ENCODE assay signal across 21 cellular contexts in genomic region chr22:50683994-50684371, GRCh38. TPM values are rescaled to one million over a fixed set of nuclear protein-coding genes. Genes with fewer than 3 reads are reported as not detected.
DNase-seq lines count a peak whose midpoint lies in the region; ATAC-seq and TF ChIP-seq lines count a peak whose summit lies in the region.
"Had no signal": no experiment of that assay in that cellular context is flagged by ENCODE, and none has a peak within 500 bp of the region (broad histone marks: within the 10 kb centered on the region; RNA-seq: fewer than 3 reads in every experiment).

No MANE protein-coding gene starts in this region.

- no peaks in the 10 kb centered on the region for H3K27me3 ChIP-seq in MG63
- no peaks in the 10 kb centered on the region for H3K27me3 ChIP-seq in foreskin keratinocyte
- H3K27me3 ChIP-seq in osteoblast (ENCODE audit: insufficient read depth, low read length), result peaks cover 3% of the 10 kb centered on the region
- no peaks in the 10 kb centered on the region for H3K27me3 ChIP-seq in CD8-positive, alpha-beta memory T cell (ENCODE audit: insufficient read depth, low read length, poor library complexity, severe bottlenecking)
- H3K27me3 ChIP-seq: cardiac muscle cell, uterus had no signal

- H3K4me1 ChIP-seq in foreskin keratinocyte (no peaks in the 10 kb centered on the region), osteoblast (ENCODE audit: insufficient read depth, low read length) (no peaks in the 10 kb centered on the region)
- no peaks in the 10 kb centered on the region for H3K4me1 ChIP-seq in CD8-positive, alpha-beta memory T cell (ENCODE audit: insufficient read depth, low read length)
- H3K4me1 ChIP-seq: uterus had no signal

- H3K27me3 Mint-ChIP-seq in CD8-positive, alpha-beta memory T cell, result peaks cover 5 to 14% of the 10 kb centered on the region in 2 donors

- ATAC-seq in foreskin keratinocyte (peak; percentile 68), GM19397 (IDR thresholded peaks at IDR 0.05; ENCODE audit: unreplicated experiment) (no peak)
- ATAC-seq: T-cell had no signal

- POLR2A ChIA-PET in CD8-positive, alpha-beta memory T cell (lab: Charles Lee), result interaction anchor here (1.4 kb wide), 1 partner anchor 158 kb away, joined by 3 read pairs; no protein-coding TSS in a partner anchor

- DNase-seq in DMS 273 (lab: John Stamatoyannopoulos, UW; ENCODE audit: unreplicated experiment), result peak; percentile 35
- DNase-seq in DMS 273 treated with DMSO at 0.1 percent for 48 hours (lab: John Stamatoyannopoulos, UW), result no peak
- DNase-seq in MG63, result peak; percentile 81
- DNase-seq in foreskin keratinocyte, result peak; percentile 49 to 65
- peak; percentile 65 for DNase-seq in osteoblast (ENCODE audit: insufficient read length, low spot score, missing footprints)
- DNase-seq in CD8-positive, alpha-beta memory T cell, result no peak
- no peak for DNase-seq in NCI-H446 treated with DMSO at 0.1 percent for 48 hours (lab: John Stamatoyannopoulos, UW)
- DNase-seq: activated CD4-positive, alpha-beta T cell treated with anti-CD3 and anti-CD28 coated beads for 48 hours; activated effector memory CD4-positive, alpha-beta T cell treated with Interleukin-2 at 50 U/mL for 16 hours; DND-41; NCI-H146; NCI-H2171 treated with DMSO at 0.1 percent for 48 hours; NCI-H69; nucleus accumbens; SHP77 treated with DMSO at 0.1 percent for 48 hours; T-cell; uterus had no signal

- no peaks in the 10 kb centered on the region for H3K4me1 Mint-ChIP-seq in CD8-positive, alpha-beta memory T cell
- H3K4me1 Mint-ChIP-seq: T-cell had no signal

- peaks cover 0 to 1% (median 0%) of the 10 kb centered on the region in 3 donors for H3K36me3 Mint-ChIP-seq in CD8-positive, alpha-beta memory T cell
- H3K36me3 Mint-ChIP-seq: T-cell had no signal

- H3K4me3 Mint-ChIP-seq in CD8-positive, alpha-beta memory T cell, result no peak overlapping the region
- H3K4me3 Mint-ChIP-seq: T-cell had no signal

- H3K36me3 ChIP-seq in MG63, result no peaks in the 10 kb centered on the region
- H3K36me3 ChIP-seq in osteoblast (ENCODE audit: insufficient read depth, low read length), result no peaks in the 10 kb centered on the region
- no peaks in the 10 kb centered on the region for H3K36me3 ChIP-seq in CD8-positive, alpha-beta memory T cell (ENCODE audit: insufficient read depth, low read length)
- H3K36me3 ChIP-seq: cardiac muscle cell, uterus had no signal

- CTCF ChIA-PET in CD8-positive, alpha-beta memory T cell (lab: Charles Lee), result interaction anchor here (1.3 kb wide), 1 partner anchor 10 kb away, joined by 3 read pairs; no protein-coding TSS in a partner anchor

- no peak overlapping the region for H3K4me2 ChIP-seq in osteoblast (ENCODE audit: insufficient read depth, low read length)

- no peaks in the 10 kb centered on the region for H3K79me2 ChIP-seq in osteoblast (ENCODE audit: insufficient read depth, low read length)

- H3K9me3 ChIP-seq in MG63 (no peaks in the 10 kb centered on the region), osteoblast (ENCODE audit: low read depth, low read length) (no peaks in the 10 kb centered on the region)
- no peaks in the 10 kb centered on the region for H3K9me3 ChIP-seq in CD8-positive, alpha-beta memory T cell (ENCODE audit: low read length)
- H3K9me3 ChIP-seq: esophagus muscularis mucosa, uterus had no signal

- H2AFZ ChIP-seq in osteoblast (ENCODE audit: low read length), result no peak overlapping the region

- TF ChIP-seq CTCF in foreskin keratinocyte (conservative IDR thresholded peaks at IDR 0.05) (no peak), osteoblast (IDR thresholded peaks at IDR 0.05; ENCODE audit: extremely low read depth, low read depth, low read length) (no peak)

- H4K20me1 ChIP-seq in osteoblast (ENCODE audit: insufficient read depth, low read length), result no peaks in the 10 kb centered on the region

- H3K4me3 ChIP-seq in MG63 (no peak overlapping the region), osteoblast (ENCODE audit: insufficient read depth, low read length) (no peak overlapping the region)
- H3K4me3 ChIP-seq in CD8-positive, alpha-beta memory T cell (ENCODE audit: low read length), result no peak overlapping the region
- H3K4me3 ChIP-seq: cardiac muscle cell, uterus had no signal

- no peak overlapping the region for H3K27ac Mint-ChIP-seq in CD8-positive, alpha-beta memory T cell
- H3K27ac Mint-ChIP-seq: T-cell had no signal

- no peak overlapping the region for H3K27ac ChIP-seq in foreskin keratinocyte
- no peak overlapping the region for H3K27ac ChIP-seq in osteoblast (ENCODE audit: low read depth, low read length)
- no peak overlapping the region for H3K27ac ChIP-seq in CD8-positive, alpha-beta memory T cell (ENCODE audit: low read depth, low read length)
- H3K27ac ChIP-seq: 22Rv1, cardiac muscle cell, esophagus muscularis mucosa, uterus had no signal

- H3K9me3 Mint-ChIP-seq in CD8-positive, alpha-beta memory T cell, result no peaks in the 10 kb centered on the region
- H3K9me3 Mint-ChIP-seq: T-cell had no signal

RNA-seq across cellular contexts. Expression of gene SHANK3, which starts 11.4 kb away (rescaled TPM):
- 1.3 and 2.6 TPM in 2 replicates for total RNA-seq in MG63 (2014; rRNA removed; shearing (Covaris generic); ENCODE audit: low replicate concordance)
- 3.7 and 4.0 TPM in 2 replicates for total RNA-seq in foreskin keratinocyte
- 2.2 and 2.6 TPM in 2 replicates for polyA plus RNA-seq in foreskin keratinocyte
- 0.36 and 0.59 TPM in 2 replicates for total RNA-seq in osteoblast
- under 1 TPM; 0.07 TPM for total RNA-seq in CD8-positive, alpha-beta memory T cell
- not detected for polyA plus RNA-seq in CD8-positive, alpha-beta memory T cell

RNA-seq across cellular contexts. Expression of gene ACR, which starts 54.0 kb away (rescaled TPM):
- total RNA-seq in MG63 (2014; rRNA removed; shearing (Covaris generic); ENCODE audit: low replicate concordance), result not detected in 2 replicates
- total RNA-seq in foreskin keratinocyte (not detected in 2 replicates), osteoblast (1.4 TPM in 1 of 2 replicates, not detected in the other)
- polyA plus RNA-seq in foreskin keratinocyte, result not detected in 2 replicates
- not detected for total RNA-seq in CD8-positive, alpha-beta memory T cell
- polyA plus RNA-seq in CD8-positive, alpha-beta memory T cell, result not detected
- total RNA-seq: T-cell had no signal
- polyA plus RNA-seq: cardiac muscle cell had no signal

RNA-seq across cellular contexts. Expression of gene ARSA, which starts 56.0 kb away (rescaled TPM):
- total RNA-seq in MG63 (2014; rRNA removed; shearing (Covaris generic); ENCODE audit: low replicate concordance), result 9.8 and 16.0 TPM in 2 replicates
- total RNA-seq in foreskin keratinocyte (22.7 and 28.8 TPM in 2 replicates), osteoblast (35.1 and 38.4 TPM in 2 replicates)
- polyA plus RNA-seq in foreskin keratinocyte, result 23.5 and 29.2 TPM in 2 replicates
- total RNA-seq in CD8-positive, alpha-beta memory T cell, result 10 to 100 TPM; 23.6 to 25.3 TPM
- 10.6 TPM for polyA plus RNA-seq in CD8-positive, alpha-beta memory T cell

Comparison
In these comparisons a context has a peak if more than half of its experiments do, and no peak if none do; other contexts are left out.
1. DNase-seq: peak in DMS 273 (single experiment), MG63 (single experiment), foreskin keratinocyte (2 of 2) and osteoblast (single experiment); none in DMS 273 treated with DMSO at 0.1 percent for 48 hours (single experiment), CD8-positive, alpha-beta memory T cell (0 of 5) and NCI-H446 treated with DMSO at 0.1 percent for 48 hours (single experiment).